Comparison of ENCODE assay signal across 18 cellular contexts in genomic region chr2:34892766-34893165, GRCh38.
"Had no signal": no experiment of that assay in that cellular context is flagged by ENCODE, and none has a peak within 500 bp of the region (broad histone marks: within the 10 kb centered on the region; RNA-seq: fewer than 3 reads in every experiment).

No MANE protein-coding gene starts in this region.

- H3K4me1 ChIP-seq: gastrocnemius medialis, prostate gland, right lobe of liver, tibial nerve, upper lobe of left lung had no signal

- H3K4me3 ChIP-seq: gastrocnemius medialis, prostate gland, right lobe of liver, thoracic aorta, tibial nerve, upper lobe of left lung had no signal

- DNase-seq: effector CD4-positive, alpha-beta T cell; foreskin fibroblast; gastrocnemius medialis; glutamatergic neuron; mesenchymal stem cell; naive thymus-derived CD4-positive, alpha-beta T cell; nephron progenitor cell; nucleus accumbens; right lobe of liver; small intestine; stimulated activated CD4-positive, alpha-beta T cell treated with anti-CD3 and anti-CD28 coated beads, Interleukin-15, amount 100 ng/mL, for 24 hours; stimulated activated CD4-positive, alpha-beta T cell treated with anti-CD3 and anti-CD28 coated beads, Interleukin-2, amount 100 ng/mL, for 48 hours; stimulated activated naive B cell treated with anti-CD40 and anti-IgM and Interleukin-4, amounts not matched to agents 10 μg/mL and 1 μg/mL and 100 μg/mL, for 72 hours; upper lobe of left lung had no signal

- H3K36me3 ChIP-seq: gastrocnemius medialis, prostate gland, right lobe of liver, thoracic aorta, tibial nerve, upper lobe of left lung had no signal

- H3K27me3 ChIP-seq: dorsolateral prefrontal cortex, gastrocnemius medialis, right lobe of liver, tibial nerve, upper lobe of left lung had no signal

- ATAC-seq: gastrocnemius medialis; naive thymus-derived CD4-positive, alpha-beta T cell; right lobe of liver; stimulated activated naive B cell treated with anti-CD40 and anti-IgM and Interleukin-4, amounts not matched to agents 10 μg/mL and 1 μg/mL and 100 μg/mL, for 72 hours had no signal

- H3K9me3 ChIP-seq: gastrocnemius medialis, prostate gland, right lobe of liver, thoracic aorta, tibial nerve, upper lobe of left lung had no signal

- H3K27ac ChIP-seq: gastrocnemius medialis, prostate gland, right lobe of liver, thoracic aorta, tibial nerve, upper lobe of left lung had no signal
